Comparison of ENCODE assay signal across 1 cellular context in the genomic region with DNA sequence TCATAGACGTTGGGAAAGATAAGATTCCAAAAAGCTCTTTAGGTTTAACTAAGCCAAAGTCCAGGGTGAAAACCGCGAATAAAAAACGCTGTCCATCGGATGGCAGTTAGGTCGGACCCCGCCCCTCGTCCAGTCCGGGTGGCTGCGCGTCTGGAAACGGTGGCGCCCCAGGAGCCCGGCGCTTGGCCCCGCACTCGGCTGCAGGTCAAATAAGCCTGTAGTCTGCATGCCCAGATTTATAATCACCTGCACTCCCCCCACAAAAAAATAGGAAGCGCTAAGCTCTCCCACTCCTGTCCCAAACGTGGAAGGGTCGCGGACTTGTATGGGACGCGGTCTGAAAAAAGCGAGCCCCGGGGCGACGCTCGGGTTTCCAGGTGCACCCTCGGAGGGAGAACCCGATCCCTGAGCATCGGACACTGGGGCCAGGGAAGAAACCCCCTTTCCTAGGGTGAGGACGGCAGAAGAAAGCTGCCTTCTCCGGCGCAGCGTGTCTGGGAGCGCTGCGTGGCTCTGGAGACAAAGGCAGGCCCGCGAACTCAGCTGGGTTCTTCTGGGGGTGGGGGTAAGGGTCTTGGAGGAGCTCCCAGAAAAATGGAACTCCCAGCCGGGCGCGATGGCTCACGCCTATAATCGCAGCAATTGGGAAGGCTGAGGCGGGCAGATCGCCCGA.
TF ChIP-seq lines count a peak whose summit lies in the region.

No MANE protein-coding gene starts in this region.

TF ChIP-seq in K562, 482 proteins besides CTCF, POLR2A, EP300 and RAD21 (continued from another document and continues in another):
- TF ChIP-seq, protein P1, sequence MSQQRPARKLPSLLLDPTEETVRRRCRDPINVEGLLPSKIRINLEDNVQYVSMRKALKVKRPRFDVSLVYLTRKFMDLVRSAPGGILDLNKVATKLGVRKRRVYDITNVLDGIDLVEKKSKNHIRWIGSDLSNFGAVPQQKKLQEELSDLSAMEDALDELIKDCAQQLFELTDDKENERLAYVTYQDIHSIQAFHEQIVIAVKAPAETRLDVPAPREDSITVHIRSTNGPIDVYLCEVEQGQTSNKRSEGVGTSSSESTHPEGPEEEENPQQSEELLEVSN (IDR thresholded peaks at IDR 0.05; ENCODE audit: borderline replicate concordance in 1 of 2, extremely low read depth in 1 of 2, insufficient read depth in 1 of 2, insufficient read length in 1 of 2, low read depth in 1 of 2, low read length in 1 of 2, poor library complexity in 1 of 2, severe bottlenecking in 1 of 2): peak in 1 of 2 experiments; percentile 6
- TF ChIP-seq PKNOX1 (IDR thresholded peaks at IDR 0.05) (no peak), PHF8 (IDR thresholded peaks at IDR 0.05; ENCODE audit: borderline replicate concordance, low read length) (peak; percentile 54), SRSF7 (optimal IDR thresholded peaks at IDR 0.05; ENCODE audit: low read depth, low read length) (no peak), XRCC5 (IDR thresholded peaks at IDR 0.05; ENCODE audit: low read depth, low read length) (peak; percentile 51; the same call in 1 of the 2 replicates), PTTG1 (tag; IDR thresholded peaks at IDR 0.05; ENCODE audit: low read depth) (no peak), TARDBP (IDR thresholded peaks at IDR 0.05) (0 out of 2 replicates have a peak, but pooled peaks have one; percentile 22), CREB3L1 (IDR thresholded peaks at IDR 0.05; ENCODE audit: borderline replicate concordance, low read depth) (peak; percentile 26; the same call in 1 of the 2 replicates), MAZ (CRISPR knock-in tag; conservative IDR thresholded peaks at IDR 0.05 in 1 of 2, IDR thresholded peaks at IDR 0.05 in 1 of 2) (peak; percentile 30 to 64; a peak in 1 of 4 replicates), ZNF121 (CRISPR knock-in tag; conservative IDR thresholded peaks at IDR 0.05) (no peak), NCOR1 (IDR thresholded peaks at IDR 0.05) (no peak), UBTF (IDR thresholded peaks at IDR 0.05; ENCODE audit: borderline replicate concordance in 1 of 2, low read depth in 2 of 2, low read length in 2 of 2) (peak; percentile 35 to 62; a peak in 1 of 4 replicates), STAT5A (IDR thresholded peaks at IDR 0.05; ENCODE audit: borderline replicate concordance, low read length) (peak; percentile 4; the same call in 1 of the 2 replicates), RNF2 (IDR thresholded peaks at IDR 0.05) (peak; percentile 67), ZNF282 (CRISPR knock-in tag; IDR thresholded peaks at IDR 0.05) (no peak), SIN3B (IDR thresholded peaks at IDR 0.05; ENCODE audit: low read depth) (no peak), ZNF584 (CRISPR knock-in tag; IDR thresholded peaks at IDR 0.05; ENCODE audit: low read depth) (no peak), MED1 (CRISPR knock-in tag; IDR thresholded peaks at IDR 0.05; ENCODE audit: borderline replicate concordance) (no peak), HLTF (IDR thresholded peaks at IDR 0.05) (no peak), ZNF644 (tag; IDR thresholded peaks at IDR 0.05; ENCODE audit: low read depth) (0 out of 2 replicates have a peak, but pooled peaks have one; percentile 21), BHLHE40 (IDR thresholded peaks at IDR 0.05; ENCODE audit: low read length) (peak; percentile 5; the same call in 1 of the 2 replicates), USF2 (CRISPR knock-in tag; IDR thresholded peaks at IDR 0.05) (no peak), IFI16 (CRISPR knock-in tag; IDR thresholded peaks at IDR 0.05) (no peak), HDAC1 (IDR thresholded peaks at IDR 0.05) (peak in 1 of 2 experiments; percentile 14; a peak in 1 of 4 replicates), ZNF518B (CRISPR knock-in tag; IDR thresholded peaks at IDR 0.05) (no peak), TFAM (CRISPR knock-in tag; conservative IDR thresholded peaks at IDR 0.05) (no peak), FOSL1 (tag; conservative IDR thresholded peaks at IDR 0.05) (peak; percentile 6; the same call in 1 of the 2 replicates), NR2F6 (CRISPR knock-in tag; IDR thresholded peaks at IDR 0.05) (no peak), HMG20A (CRISPR knock-in tag; conservative IDR thresholded peaks at IDR 0.05) (no peak), POU5F1 (IDR thresholded peaks at IDR 0.05; ENCODE audit: borderline replicate concordance, low read depth, low read length, partially characterized antibody) (no peak), EWSR1 (IDR thresholded peaks at IDR 0.05; ENCODE audit: borderline replicate concordance, low read depth, partially characterized antibody) (no peak)
- TF ChIP-seq, protein P2, sequence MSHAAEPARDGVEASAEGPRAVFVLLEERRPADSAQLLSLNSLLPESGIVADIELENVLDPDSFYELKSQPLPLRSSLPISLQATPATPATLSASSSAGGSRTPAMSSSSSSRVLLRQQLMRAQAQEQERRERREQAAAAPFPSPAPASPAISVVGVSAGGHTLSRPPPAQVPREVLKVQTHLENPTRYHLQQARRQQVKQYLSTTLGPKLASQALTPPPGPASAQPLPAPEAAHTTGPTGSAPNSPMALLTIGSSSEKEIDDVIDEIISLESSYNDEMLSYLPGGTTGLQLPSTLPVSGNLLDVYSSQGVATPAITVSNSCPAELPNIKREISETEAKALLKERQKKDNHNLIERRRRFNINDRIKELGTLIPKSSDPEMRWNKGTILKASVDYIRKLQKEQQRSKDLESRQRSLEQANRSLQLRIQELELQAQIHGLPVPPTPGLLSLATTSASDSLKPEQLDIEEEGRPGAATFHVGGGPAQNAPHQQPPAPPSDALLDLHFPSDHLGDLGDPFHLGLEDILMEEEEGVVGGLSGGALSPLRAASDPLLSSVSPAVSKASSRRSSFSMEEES (CRISPR knock-in tag; IDR thresholded peaks at IDR 0.05): no peak
- TF ChIP-seq, protein P3, sequence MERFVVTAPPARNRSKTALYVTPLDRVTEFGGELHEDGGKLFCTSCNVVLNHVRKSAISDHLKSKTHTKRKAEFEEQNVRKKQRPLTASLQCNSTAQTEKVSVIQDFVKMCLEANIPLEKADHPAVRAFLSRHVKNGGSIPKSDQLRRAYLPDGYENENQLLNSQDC (CRISPR knock-in tag; IDR thresholded peaks at IDR 0.05): no peak
- TF ChIP-seq, protein P4, sequence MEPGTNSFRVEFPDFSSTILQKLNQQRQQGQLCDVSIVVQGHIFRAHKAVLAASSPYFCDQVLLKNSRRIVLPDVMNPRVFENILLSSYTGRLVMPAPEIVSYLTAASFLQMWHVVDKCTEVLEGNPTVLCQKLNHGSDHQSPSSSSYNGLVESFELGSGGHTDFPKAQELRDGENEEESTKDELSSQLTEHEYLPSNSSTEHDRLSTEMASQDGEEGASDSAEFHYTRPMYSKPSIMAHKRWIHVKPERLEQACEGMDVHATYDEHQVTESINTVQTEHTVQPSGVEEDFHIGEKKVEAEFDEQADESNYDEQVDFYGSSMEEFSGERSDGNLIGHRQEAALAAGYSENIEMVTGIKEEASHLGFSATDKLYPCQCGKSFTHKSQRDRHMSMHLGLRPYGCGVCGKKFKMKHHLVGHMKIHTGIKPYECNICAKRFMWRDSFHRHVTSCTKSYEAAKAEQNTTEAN (CRISPR knock-in tag; IDR thresholded peaks at IDR 0.05): 0 out of 2 replicates have a peak, but pooled peaks have one; percentile 69
- TF ChIP-seq, protein P5, sequence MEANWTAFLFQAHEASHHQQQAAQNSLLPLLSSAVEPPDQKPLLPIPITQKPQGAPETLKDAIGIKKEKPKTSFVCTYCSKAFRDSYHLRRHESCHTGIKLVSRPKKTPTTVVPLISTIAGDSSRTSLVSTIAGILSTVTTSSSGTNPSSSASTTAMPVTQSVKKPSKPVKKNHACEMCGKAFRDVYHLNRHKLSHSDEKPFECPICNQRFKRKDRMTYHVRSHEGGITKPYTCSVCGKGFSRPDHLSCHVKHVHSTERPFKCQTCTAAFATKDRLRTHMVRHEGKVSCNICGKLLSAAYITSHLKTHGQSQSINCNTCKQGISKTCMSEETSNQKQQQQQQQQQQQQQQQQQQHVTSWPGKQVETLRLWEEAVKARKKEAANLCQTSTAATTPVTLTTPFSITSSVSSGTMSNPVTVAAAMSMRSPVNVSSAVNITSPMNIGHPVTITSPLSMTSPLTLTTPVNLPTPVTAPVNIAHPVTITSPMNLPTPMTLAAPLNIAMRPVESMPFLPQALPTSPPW (CRISPR knock-in tag; IDR thresholded peaks at IDR 0.05): no peak
